17 cellular contexts compared by ENCODE assay signal in the genomic region with DNA sequence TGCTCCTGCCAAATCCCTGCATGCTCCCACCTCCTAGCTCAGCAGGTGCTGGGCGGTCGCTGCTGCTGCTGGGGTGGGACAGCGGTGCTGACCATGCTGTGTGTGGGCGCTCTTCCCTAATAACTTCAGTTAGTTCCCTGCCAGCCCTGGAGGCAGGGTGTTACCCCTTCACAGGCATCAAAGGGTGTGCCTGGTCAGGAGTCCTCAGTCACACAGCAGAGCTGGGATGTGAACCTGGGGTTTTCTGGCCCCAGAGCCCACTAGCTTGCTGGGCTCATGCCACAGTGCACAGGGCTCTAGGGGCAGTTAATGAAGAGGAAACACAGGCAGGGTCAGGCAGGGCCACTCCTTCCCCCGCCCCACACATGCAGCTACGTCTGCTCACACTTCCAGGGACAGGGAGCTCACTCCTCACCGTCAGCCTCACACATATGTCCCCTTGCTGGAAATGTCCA. TPM values are rescaled to one million over a fixed set of nuclear protein-coding genes. Genes with fewer than 3 reads are reported as not detected.
DNase-seq lines count a peak whose midpoint lies in the region; ATAC-seq, FAIRE-seq and TF ChIP-seq lines count a peak whose summit lies in the region.
"Had no signal": no experiment of that assay in that cellular context is flagged by ENCODE, and none has a peak within 500 bp of the region (broad histone marks: within the 10 kb centered on the region; RNA-seq: fewer than 3 reads in every experiment).

No MANE protein-coding gene starts in this region.

- no peak for FAIRE-seq in D721Med (lab: Jason Lieb, UNC)
- FAIRE-seq: GM18507 had no signal

- DNase-seq in D721Med (ENCODE audit: insufficient read length, low spot score) (peak; percentile 5), dermis blood vessel endothelial cell (peak; percentile 62), GM10248 (ENCODE audit: extremely low spot score) (no peak), NCI-H146 (lab: John Stamatoyannopoulos, UW) (no peak)
- DNase-seq: activated gamma-delta T cell treated with Interleukin-2 at 50 U/mL for 16 hours, cortex of kidney, DMS 273 treated with DMSO at 0.1 percent for 48 hours, mammary epithelial cell, MG63, NCI-H2081, NCI-H526 treated with DMSO at 0.1 percent for 48 hours, WERI-Rb-1 had no signal

- no peak for TF ChIP-seq CTCF in D721Med (IDR thresholded peaks at IDR 0.05; ENCODE audit: insufficient read depth, missing control alignments)
- no peak for TF ChIP-seq CTCF in GM10248 (IDR thresholded peaks at IDR 0.05; ENCODE audit: control extremely low read depth, extremely low read depth, low read depth, missing control alignments)

- no peak overlapping the region for H3K9ac ChIP-seq in stomach smooth muscle (ENCODE audit: low read length in 2 of 2)

- no peaks in the 10 kb centered on the region for H3K27me3 ChIP-seq in stomach smooth muscle (ENCODE audit: control insufficient read depth in 1 of 2, insufficient read depth in 2 of 2, low read length in 2 of 2)
- H3K27me3 ChIP-seq: MG63 had no signal

- H3K36me3 ChIP-seq in mesodermal cell (ENCODE audit: control insufficient read depth, insufficient read depth, low read length) = no peaks in the 10 kb centered on the region
- H3K36me3 ChIP-seq in stomach smooth muscle (ENCODE audit: control insufficient read depth in 2 of 2, insufficient read depth in 2 of 2, low read length in 2 of 2) = no peaks in the 10 kb centered on the region
- H3K36me3 ChIP-seq: MG63, WERI-Rb-1 had no signal

- no peak overlapping the region for H3K4me3 ChIP-seq in mesodermal cell (ENCODE audit: extremely low read depth, insufficient read depth, low read length, poor library complexity, severe bottlenecking)
- H3K4me3 ChIP-seq in stomach smooth muscle (ENCODE audit: low read length in 2 of 2) = no peak overlapping the region
- H3K4me3 ChIP-seq: MG63 had no signal

- H3K27ac ChIP-seq in mesodermal cell (ENCODE audit: low read depth, low read length, severe bottlenecking) (peak overlapping the region; percentile 16), stomach smooth muscle (ENCODE audit: low read length) (peak overlapping the region; percentile 41)
- H3K27ac ChIP-seq: WERI-Rb-1 had no signal

- H3K9me3 ChIP-seq in mesodermal cell (ENCODE audit: control insufficient read depth, low read length) (no peaks in the 10 kb centered on the region), stomach smooth muscle (ENCODE audit: control insufficient read depth in 2 of 2, low read length in 2 of 2) (no peaks in the 10 kb centered on the region)
- H3K9me3 ChIP-seq: MG63 had no signal

- CTCF ChIA-PET in GM10248 (lab: Yijun Ruan, JAX) = no interaction called here

- no peak for ATAC-seq in HG02759 (IDR thresholded peaks at IDR 0.05; ENCODE audit: unreplicated experiment)
- ATAC-seq in GM19328 (IDR thresholded peaks at IDR 0.05; ENCODE audit: unreplicated experiment) = no peak

- H3K4me1 ChIP-seq in mesodermal cell (ENCODE audit: control insufficient read depth, insufficient read depth, low read length, poor library complexity, severe bottlenecking) = peaks cover 65% of the 10 kb centered on the region
- H3K4me1 ChIP-seq in stomach smooth muscle (ENCODE audit: control insufficient read depth, insufficient read depth, low read length) = peaks cover 45% of the 10 kb centered on the region

- POLR2A ChIA-PET in GM10248 (lab: Yijun Ruan, JAX) = no interaction called here

- 93 to 100% methylated on average over 4 to 5 of the region's 7 CpGs for WGBS in mesodermal cell (ENCODE audit: insufficient coverage in 2 of 2), 2 experiments

RNA-seq across cellular contexts. Expression of gene PLXND1, which starts 16.0 kb away (rescaled TPM):
- 415 and 872 TPM in 2 replicates for total RNA-seq in dermis blood vessel endothelial cell
- polyA plus RNA-seq in mesodermal cell (2013, experiment 1 of 2) = 443 TPM
- polyA plus RNA-seq in mesodermal cell (2013, experiment 2 of 2) = 298 TPM

Comparison
In these comparisons a context has a peak if more than half of its experiments do, and no peak if none do; other contexts are left out.
1. DNase-seq: peak in D721Med (single experiment) and dermis blood vessel endothelial cell (single experiment); none in GM10248 (single experiment) and NCI-H146 (single experiment).